In the genomic region with DNA sequence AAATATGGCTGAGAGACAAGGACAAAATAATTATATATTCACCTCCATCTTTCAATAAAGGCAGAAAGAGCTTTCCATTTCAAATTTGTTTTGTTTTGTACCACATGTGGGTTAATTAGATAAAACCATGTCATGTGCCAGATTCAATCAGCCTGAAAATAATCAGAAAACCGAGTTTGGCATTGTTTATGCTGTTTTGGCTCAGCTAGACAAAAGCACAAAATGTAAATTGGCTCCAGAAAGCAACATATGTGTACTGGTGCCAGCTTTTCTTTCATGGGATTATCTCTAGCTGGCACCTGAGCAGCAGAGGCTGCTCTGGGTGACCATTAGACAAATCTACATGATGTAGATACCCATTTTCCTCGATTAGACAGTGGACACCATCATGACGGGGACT, we compare ENCODE assay signal across 1 cellular context.
TF ChIP-seq lines count a peak whose summit lies in the region.

No MANE protein-coding gene starts in this region.

TF ChIP-seq in SK-N-SH, 30 proteins besides CTCF, POLR2A, EP300 and RAD21 (continued from another document):
- TF ChIP-seq NFIC (IDR thresholded peaks at IDR 0.05; ENCODE audit: borderline replicate concordance), result peak; percentile 27; the same call in 1 of the 2 replicates
- TF ChIP-seq, protein P1, sequence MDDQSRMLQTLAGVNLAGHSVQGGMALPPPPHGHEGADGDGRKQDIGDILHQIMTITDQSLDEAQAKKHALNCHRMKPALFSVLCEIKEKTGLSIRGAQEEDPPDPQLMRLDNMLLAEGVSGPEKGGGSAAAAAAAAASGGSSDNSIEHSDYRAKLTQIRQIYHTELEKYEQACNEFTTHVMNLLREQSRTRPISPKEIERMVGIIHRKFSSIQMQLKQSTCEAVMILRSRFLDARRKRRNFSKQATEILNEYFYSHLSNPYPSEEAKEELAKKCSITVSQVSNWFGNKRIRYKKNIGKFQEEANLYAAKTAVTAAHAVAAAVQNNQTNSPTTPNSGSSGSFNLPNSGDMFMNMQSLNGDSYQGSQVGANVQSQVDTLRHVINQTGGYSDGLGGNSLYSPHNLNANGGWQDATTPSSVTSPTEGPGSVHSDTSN (IDR thresholded peaks at IDR 0.05), result peak; percentile 46
- TF ChIP-seq RFX5 (IDR thresholded peaks at IDR 0.05; ENCODE audit: low read length), result no peak
- peak; percentile 76 for TF ChIP-seq GATA2 (CRISPR knock-in tag; IDR thresholded peaks at IDR 0.05)
- TF ChIP-seq, protein P2, sequence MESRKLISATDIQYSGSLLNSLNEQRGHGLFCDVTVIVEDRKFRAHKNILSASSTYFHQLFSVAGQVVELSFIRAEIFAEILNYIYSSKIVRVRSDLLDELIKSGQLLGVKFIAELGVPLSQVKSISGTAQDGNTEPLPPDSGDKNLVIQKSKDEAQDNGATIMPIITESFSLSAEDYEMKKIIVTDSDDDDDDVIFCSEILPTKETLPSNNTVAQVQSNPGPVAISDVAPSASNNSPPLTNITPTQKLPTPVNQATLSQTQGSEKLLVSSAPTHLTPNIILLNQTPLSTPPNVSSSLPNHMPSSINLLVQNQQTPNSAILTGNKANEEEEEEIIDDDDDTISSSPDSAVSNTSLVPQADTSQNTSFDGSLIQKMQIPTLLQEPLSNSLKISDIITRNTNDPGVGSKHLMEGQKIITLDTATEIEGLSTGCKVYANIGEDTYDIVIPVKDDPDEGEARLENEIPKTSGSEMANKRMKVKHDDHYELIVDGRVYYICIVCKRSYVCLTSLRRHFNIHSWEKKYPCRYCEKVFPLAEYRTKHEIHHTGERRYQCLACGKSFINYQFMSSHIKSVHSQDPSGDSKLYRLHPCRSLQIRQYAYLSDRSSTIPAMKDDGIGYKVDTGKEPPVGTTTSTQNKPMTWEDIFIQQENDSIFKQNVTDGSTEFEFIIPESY (IDR thresholded peaks at IDR 0.05; ENCODE audit: borderline replicate concordance, low read depth), result no peak
- TF ChIP-seq TAF1 (IDR thresholded peaks at IDR 0.05; ENCODE audit: borderline replicate concordance, low read depth, low read length), result no peak
- TF ChIP-seq, protein P3, sequence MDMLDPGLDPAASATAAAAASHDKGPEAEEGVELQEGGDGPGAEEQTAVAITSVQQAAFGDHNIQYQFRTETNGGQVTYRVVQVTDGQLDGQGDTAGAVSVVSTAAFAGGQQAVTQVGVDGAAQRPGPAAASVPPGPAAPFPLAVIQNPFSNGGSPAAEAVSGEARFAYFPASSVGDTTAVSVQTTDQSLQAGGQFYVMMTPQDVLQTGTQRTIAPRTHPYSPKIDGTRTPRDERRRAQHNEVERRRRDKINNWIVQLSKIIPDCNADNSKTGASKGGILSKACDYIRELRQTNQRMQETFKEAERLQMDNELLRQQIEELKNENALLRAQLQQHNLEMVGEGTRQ (IDR thresholded peaks at IDR 0.05; ENCODE audit: borderline replicate concordance, low read depth, low read length), result no peak
- peak; percentile 79 for TF ChIP-seq CHD2 (IDR thresholded peaks at IDR 0.05; ENCODE audit: low read length, partially characterized antibody)
TF ChIP-seq in SK-N-SH: peak in this region for 8.
